ENCODE assay signal across 9 cellular contexts in the genomic region with DNA sequence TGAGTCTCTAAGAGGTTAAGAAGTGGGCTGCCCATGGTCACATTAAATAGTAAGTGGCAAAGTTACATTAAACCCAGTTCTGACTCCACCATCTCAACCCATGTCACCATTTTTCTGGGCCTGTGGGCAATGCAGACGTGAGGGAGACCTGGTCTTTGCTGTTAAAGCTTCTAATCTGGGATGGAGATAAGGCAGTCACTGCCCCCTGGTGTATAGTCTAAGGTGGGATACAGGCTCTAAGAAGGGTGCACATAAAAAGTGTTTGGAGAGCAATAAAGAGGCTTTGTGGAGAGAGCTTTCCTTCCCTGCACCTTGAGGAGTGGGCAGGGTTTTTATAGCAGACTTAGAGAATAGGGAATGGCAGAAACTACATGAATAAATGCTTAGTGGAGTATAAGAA.
DNase-seq lines count a peak whose midpoint lies in the region; ATAC-seq and TF ChIP-seq lines count a peak whose summit lies in the region.
"Had no signal": no experiment of that assay in that cellular context is flagged by ENCODE, and none has a peak within 500 bp of the region (broad histone marks: within the 10 kb centered on the region; RNA-seq: fewer than 3 reads in every experiment).

No MANE protein-coding gene starts in this region.

- H3K4me3 ChIP-seq in OCI-LY1 (ENCODE audit: low read depth, low read length, poor library complexity, severe bottlenecking) (no peak overlapping the region), fibroblast of pulmonary artery (replicated peaks; ENCODE audit: low read depth, low read length) (no peak overlapping the region)

- no peak overlapping the region for H3K4me2 ChIP-seq in OCI-LY1 (ENCODE audit: low read length)

- H3K27me3 ChIP-seq in OCI-LY1 (ENCODE audit: insufficient read depth, low read length) = no peaks in the 10 kb centered on the region

- no peaks in the 10 kb centered on the region for H3K9me3 ChIP-seq in OCI-LY1 (ENCODE audit: low read length)

- no peak overlapping the region for H2AFZ ChIP-seq in OCI-LY1 (ENCODE audit: low read length)

- H3F3A ChIP-seq in OCI-LY1 (ENCODE audit: insufficient read depth, low read length) = no peaks in the 10 kb centered on the region

- H3K27ac ChIP-seq in OCI-LY1 (ENCODE audit: low read depth, low read length, poor library complexity, severe bottlenecking) = no peak overlapping the region

- TF ChIP-seq CTCF in GM13976 (IDR thresholded peaks at IDR 0.05; ENCODE audit: borderline replicate concordance, control extremely low read depth, extremely low read depth, insufficient read depth, missing control alignments) (peak; percentile 31), OCI-LY1 (IDR thresholded peaks at IDR 0.05; ENCODE audit: low read length) (peak; percentile 42; the same call in 1 of the 2 replicates), fibroblast of pulmonary artery (IDR thresholded peaks at IDR 0.05; ENCODE audit: low read length, missing control alignments) (peak; percentile 27)

- no peak for ATAC-seq in HG02870 (IDR thresholded peaks at IDR 0.05; ENCODE audit: unreplicated experiment)

- no peak overlapping the region for H3K9ac ChIP-seq in OCI-LY1 (ENCODE audit: low read length)

- no peaks in the 10 kb centered on the region for H3K9me2 ChIP-seq in OCI-LY1 (ENCODE audit: low read depth, low read length)

- no peaks in the 10 kb centered on the region for H3K79me2 ChIP-seq in OCI-LY1 (ENCODE audit: insufficient read depth, low read length)

- in situ Hi-C loops in ACHN (cut with HindIII; ENCODE audit: low pct_ligation_motif_present, low pct_unique_long_range_greater_than_20kb, low sequenced_read_pairs) = no loop called here
- in situ Hi-C loops in GM13976 (cut with MboI; ENCODE audit: low sequenced_read_pairs, unreplicated experiment) = loop anchor here (10.0 kb wide), 1 partner anchor 230 kb away; no protein-coding TSS in a partner anchor

- H4K20me1 ChIP-seq in OCI-LY1 (ENCODE audit: insufficient read depth, low read length) = no peaks in the 10 kb centered on the region

- no peaks in the 10 kb centered on the region for H3K4me1 ChIP-seq in OCI-LY1 (ENCODE audit: insufficient read depth, low read length, severe bottlenecking)

- H3K36me3 ChIP-seq in OCI-LY1 (ENCODE audit: insufficient read depth, low read length) = no peaks in the 10 kb centered on the region

- DNase-seq in ACHN = peak; percentile 52
- peak; percentile 9 for DNase-seq in GM13976 (ENCODE audit: low spot score)
- peak; percentile 36 for DNase-seq in fibroblast of pulmonary artery (ENCODE audit: low read depth)
- DNase-seq in stimulated activated CD4-positive, alpha-beta T cell treated with anti-CD3 and anti-CD28 coated beads, Interleukin-15, amount 100 ng/mL, for 24 hours = no peak
- DNase-seq in HUDEP-2 (lab: John Stamatoyannopoulos, UW; ENCODE audit: unreplicated experiment in 76 of 76) = no peak
- no peak for DNase-seq in NCI-H2196 (lab: John Stamatoyannopoulos, UW; ENCODE audit: unreplicated experiment)
- DNase-seq: Kasumi-1 had no signal

Comparison
In these comparisons a context has a peak if more than half of its experiments do, and no peak if none do; other contexts are left out.
1. DNase-seq: peak in ACHN (single experiment), GM13976 (single experiment) and fibroblast of pulmonary artery (single experiment); none in stimulated activated CD4-positive, alpha-beta T cell treated with anti-CD3 and anti-CD28 coated beads, Interleukin-15, amount 100 ng/mL, for 24 hours (single experiment), HUDEP-2 (0 of 76) and NCI-H2196 (single experiment).
2. Peak in every context shown above with its lines, with median percentiles within 50 percentile points of each other: CTCF ChIP-seq.